2 cellular contexts compared by ENCODE assay signal in the genomic region with DNA sequence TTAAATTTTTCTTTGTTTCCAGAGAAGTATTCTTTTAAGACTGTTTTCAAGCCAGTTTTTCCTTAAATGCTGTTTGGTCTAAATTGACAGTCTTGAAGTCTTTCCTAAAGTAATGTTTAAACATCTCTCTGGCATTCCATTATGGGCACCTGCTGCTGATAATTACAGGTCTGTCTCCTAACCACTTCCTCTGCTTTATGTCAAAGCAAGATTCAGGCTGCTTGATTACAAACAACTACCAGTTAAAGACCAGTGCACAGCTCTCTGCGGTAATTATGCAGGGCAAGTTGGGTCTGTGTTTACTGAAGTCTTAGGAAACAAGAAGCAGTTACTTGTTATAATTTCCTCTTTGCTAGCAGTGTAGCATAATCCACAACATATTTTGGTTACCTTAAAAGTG.
TF ChIP-seq lines count a peak whose summit lies in the region.

No MANE protein-coding gene starts in this region.

TF ChIP-seq in HEK293, 187 proteins besides CTCF, POLR2A, EP300 and RAD21:
- TF ChIP-seq, protein P1, sequence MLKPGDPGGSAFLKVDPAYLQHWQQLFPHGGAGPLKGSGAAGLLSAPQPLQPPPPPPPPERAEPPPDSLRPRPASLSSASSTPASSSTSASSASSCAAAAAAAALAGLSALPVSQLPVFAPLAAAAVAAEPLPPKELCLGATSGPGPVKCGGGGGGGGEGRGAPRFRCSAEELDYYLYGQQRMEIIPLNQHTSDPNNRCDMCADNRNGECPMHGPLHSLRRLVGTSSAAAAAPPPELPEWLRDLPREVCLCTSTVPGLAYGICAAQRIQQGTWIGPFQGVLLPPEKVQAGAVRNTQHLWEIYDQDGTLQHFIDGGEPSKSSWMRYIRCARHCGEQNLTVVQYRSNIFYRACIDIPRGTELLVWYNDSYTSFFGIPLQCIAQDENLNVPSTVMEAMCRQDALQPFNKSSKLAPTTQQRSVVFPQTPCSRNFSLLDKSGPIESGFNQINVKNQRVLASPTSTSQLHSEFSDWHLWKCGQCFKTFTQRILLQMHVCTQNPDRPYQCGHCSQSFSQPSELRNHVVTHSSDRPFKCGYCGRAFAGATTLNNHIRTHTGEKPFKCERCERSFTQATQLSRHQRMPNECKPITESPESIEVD (tag by site-specific recombination; IDR thresholded peaks at IDR 0.05), result peak; percentile 49; the same call in 1 of the 2 replicates
- 0 out of 2 replicates have a peak, but pooled peaks have one; percentile 31 for TF ChIP-seq TCF7L2 (IDR thresholded peaks at IDR 0.05; ENCODE audit: borderline replicate concordance, low read depth, low read length)
- peak; percentile 50; the same call in 1 of the 2 replicates for TF ChIP-seq SCRT2 (tag by site-specific recombination; IDR thresholded peaks at IDR 0.05)
- TF ChIP-seq ZNF155 (tag by site-specific recombination; IDR thresholded peaks at IDR 0.05), result no peak
- peak; percentile 80 for TF ChIP-seq OSR2 (tag by site-specific recombination; IDR thresholded peaks at IDR 0.05)
- peak; percentile 99 for TF ChIP-seq SP7 (tag by site-specific recombination; IDR thresholded peaks at IDR 0.05)
- TF ChIP-seq ZNF114 (tag by site-specific recombination; IDR thresholded peaks at IDR 0.05), result no peak

TF ChIP-seq in SK-N-SH, 30 proteins besides CTCF, POLR2A, EP300 and RAD21 (continued from another document):
- TF ChIP-seq, protein P2, sequence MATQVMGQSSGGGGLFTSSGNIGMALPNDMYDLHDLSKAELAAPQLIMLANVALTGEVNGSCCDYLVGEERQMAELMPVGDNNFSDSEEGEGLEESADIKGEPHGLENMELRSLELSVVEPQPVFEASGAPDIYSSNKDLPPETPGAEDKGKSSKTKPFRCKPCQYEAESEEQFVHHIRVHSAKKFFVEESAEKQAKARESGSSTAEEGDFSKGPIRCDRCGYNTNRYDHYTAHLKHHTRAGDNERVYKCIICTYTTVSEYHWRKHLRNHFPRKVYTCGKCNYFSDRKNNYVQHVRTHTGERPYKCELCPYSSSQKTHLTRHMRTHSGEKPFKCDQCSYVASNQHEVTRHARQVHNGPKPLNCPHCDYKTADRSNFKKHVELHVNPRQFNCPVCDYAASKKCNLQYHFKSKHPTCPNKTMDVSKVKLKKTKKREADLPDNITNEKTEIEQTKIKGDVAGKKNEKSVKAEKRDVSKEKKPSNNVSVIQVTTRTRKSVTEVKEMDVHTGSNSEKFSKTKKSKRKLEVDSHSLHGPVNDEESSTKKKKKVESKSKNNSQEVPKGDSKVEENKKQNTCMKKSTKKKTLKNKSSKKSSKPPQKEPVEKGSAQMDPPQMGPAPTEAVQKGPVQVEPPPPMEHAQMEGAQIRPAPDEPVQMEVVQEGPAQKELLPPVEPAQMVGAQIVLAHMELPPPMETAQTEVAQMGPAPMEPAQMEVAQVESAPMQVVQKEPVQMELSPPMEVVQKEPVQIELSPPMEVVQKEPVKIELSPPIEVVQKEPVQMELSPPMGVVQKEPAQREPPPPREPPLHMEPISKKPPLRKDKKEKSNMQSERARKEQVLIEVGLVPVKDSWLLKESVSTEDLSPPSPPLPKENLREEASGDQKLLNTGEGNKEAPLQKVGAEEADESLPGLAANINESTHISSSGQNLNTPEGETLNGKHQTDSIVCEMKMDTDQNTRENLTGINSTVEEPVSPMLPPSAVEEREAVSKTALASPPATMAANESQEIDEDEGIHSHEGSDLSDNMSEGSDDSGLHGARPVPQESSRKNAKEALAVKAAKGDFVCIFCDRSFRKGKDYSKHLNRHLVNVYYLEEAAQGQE (IDR thresholded peaks at IDR 0.05; ENCODE audit: low read depth, low read length), result no peak
- 0 out of 2 replicates have a peak, but pooled peaks have one; percentile 38 for TF ChIP-seq RFX5 (IDR thresholded peaks at IDR 0.05; ENCODE audit: low read length)
- TF ChIP-seq FOXM1 (IDR thresholded peaks at IDR 0.05; ENCODE audit: low read depth), result no peak
- no peak for TF ChIP-seq NFIC (IDR thresholded peaks at IDR 0.05; ENCODE audit: borderline replicate concordance)
- TF ChIP-seq POLR2AphosphoS5 (IDR thresholded peaks at IDR 0.05; ENCODE audit: low read depth, low read length), result no peak; the same call in 1 of the 2 replicates
- TF ChIP-seq, protein P3, sequence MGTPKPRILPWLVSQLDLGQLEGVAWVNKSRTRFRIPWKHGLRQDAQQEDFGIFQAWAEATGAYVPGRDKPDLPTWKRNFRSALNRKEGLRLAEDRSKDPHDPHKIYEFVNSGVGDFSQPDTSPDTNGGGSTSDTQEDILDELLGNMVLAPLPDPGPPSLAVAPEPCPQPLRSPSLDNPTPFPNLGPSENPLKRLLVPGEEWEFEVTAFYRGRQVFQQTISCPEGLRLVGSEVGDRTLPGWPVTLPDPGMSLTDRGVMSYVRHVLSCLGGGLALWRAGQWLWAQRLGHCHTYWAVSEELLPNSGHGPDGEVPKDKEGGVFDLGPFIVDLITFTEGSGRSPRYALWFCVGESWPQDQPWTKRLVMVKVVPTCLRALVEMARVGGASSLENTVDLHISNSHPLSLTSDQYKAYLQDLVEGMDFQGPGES (IDR thresholded peaks at IDR 0.05; ENCODE audit: low read depth, low read length), result no peak
- peak; percentile 25 for TF ChIP-seq CHD2 (IDR thresholded peaks at IDR 0.05; ENCODE audit: low read length, partially characterized antibody)
- no peak for TF ChIP-seq SMC3 (IDR thresholded peaks at IDR 0.05; ENCODE audit: low read depth, low read length)
- TF ChIP-seq, protein P4, sequence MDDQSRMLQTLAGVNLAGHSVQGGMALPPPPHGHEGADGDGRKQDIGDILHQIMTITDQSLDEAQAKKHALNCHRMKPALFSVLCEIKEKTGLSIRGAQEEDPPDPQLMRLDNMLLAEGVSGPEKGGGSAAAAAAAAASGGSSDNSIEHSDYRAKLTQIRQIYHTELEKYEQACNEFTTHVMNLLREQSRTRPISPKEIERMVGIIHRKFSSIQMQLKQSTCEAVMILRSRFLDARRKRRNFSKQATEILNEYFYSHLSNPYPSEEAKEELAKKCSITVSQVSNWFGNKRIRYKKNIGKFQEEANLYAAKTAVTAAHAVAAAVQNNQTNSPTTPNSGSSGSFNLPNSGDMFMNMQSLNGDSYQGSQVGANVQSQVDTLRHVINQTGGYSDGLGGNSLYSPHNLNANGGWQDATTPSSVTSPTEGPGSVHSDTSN (IDR thresholded peaks at IDR 0.05), result no peak
- TF ChIP-seq NRF1 (IDR thresholded peaks at IDR 0.05; ENCODE audit: low read depth, low read length), result no peak
- TF ChIP-seq GABPA (IDR thresholded peaks at IDR 0.05; ENCODE audit: low read depth), result no peak
- TF ChIP-seq FOXJ3 (CRISPR knock-in tag; IDR thresholded peaks at IDR 0.05), result peak; percentile 67; the same call in 1 of the 2 replicates
- TF ChIP-seq TCF12 (IDR thresholded peaks at IDR 0.05), result peak; percentile 60; the same call in 1 of the 2 replicates
- TF ChIP-seq, protein P5, sequence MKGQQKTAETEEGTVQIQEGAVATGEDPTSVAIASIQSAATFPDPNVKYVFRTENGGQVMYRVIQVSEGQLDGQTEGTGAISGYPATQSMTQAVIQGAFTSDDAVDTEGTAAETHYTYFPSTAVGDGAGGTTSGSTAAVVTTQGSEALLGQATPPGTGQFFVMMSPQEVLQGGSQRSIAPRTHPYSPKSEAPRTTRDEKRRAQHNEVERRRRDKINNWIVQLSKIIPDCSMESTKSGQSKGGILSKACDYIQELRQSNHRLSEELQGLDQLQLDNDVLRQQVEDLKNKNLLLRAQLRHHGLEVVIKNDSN (IDR thresholded peaks at IDR 0.05; ENCODE audit: borderline replicate concordance, low read depth), result no peak
- no peak for TF ChIP-seq TEAD4 (IDR thresholded peaks at IDR 0.05; ENCODE audit: borderline replicate concordance, insufficient read depth)
- TF ChIP-seq MXI1 (IDR thresholded peaks at IDR 0.05; ENCODE audit: low read depth, low read length), result 0 out of 2 replicates have a peak, but pooled peaks have one; percentile 24
- no peak for TF ChIP-seq RXRA (IDR thresholded peaks at IDR 0.05; ENCODE audit: borderline replicate concordance, low read depth)
- TF ChIP-seq JUND (IDR thresholded peaks at IDR 0.05), result no peak
